ENCODE assay signal across 15 cellular contexts in the genomic region with DNA sequence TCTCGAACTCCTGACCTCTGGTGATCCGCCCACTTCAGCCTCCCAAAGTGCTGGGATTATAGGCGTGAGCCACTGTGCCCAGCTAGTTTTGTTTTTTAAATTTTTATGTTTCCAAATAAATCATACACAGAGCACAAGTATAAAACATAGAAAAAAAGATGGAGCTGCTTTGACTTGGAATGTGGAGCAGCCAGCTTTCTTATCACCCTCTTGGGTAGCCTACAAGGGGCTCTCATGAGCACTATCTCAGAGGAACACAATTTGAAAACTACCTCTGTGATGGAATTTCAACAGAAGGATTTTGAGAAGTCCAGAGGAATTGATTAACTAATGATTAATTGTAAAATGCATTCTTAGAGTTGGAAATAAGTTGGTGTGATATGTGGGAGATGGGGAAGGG. TPM values are rescaled to one million over a fixed set of nuclear protein-coding genes. Genes with fewer than 3 reads are reported as not detected.
DNase-seq lines count a peak whose midpoint lies in the region; ATAC-seq and TF ChIP-seq lines count a peak whose summit lies in the region.
"Had no signal": no experiment of that assay in that cellular context is flagged by ENCODE, and none has a peak within 500 bp of the region (broad histone marks: within the 10 kb centered on the region; RNA-seq: fewer than 3 reads in every experiment).

No MANE protein-coding gene starts in this region.

- POLR2A ChIA-PET in RWPE1 (lab: Yijun Ruan, JAX; ENCODE audit: low non-redundant PET), result no interaction called here

- H3K4me3 Mint-ChIP-seq in CD4-positive, CD25-positive, alpha-beta regulatory T cell, result peak overlapping the region in 1 of 4 donors; percentile 27
- H3K4me3 Mint-ChIP-seq in memory B cell (no peak overlapping the region), progenitor cell of endocrine pancreas (ENCODE audit: low read depth) (no peak overlapping the region)
- H3K4me3 Mint-ChIP-seq: CD8-positive, alpha-beta T cell; H9 had no signal

- ATAC-seq in CD4-positive, CD25-positive, alpha-beta regulatory T cell (ENCODE audit: low read depth in 2 of 2), result no peak
- no peak for ATAC-seq in memory B cell (ENCODE audit: low read depth)
- ATAC-seq: CD8-positive, alpha-beta T cell had no signal

- H3K27ac Mint-ChIP-seq in CD4-positive, CD25-positive, alpha-beta regulatory T cell, result peak overlapping the region; percentile 9 to 55 (median 12)
- H3K27ac Mint-ChIP-seq in memory B cell (peak overlapping the region; percentile 13), progenitor cell of endocrine pancreas (peak overlapping the region; percentile 71)

- H4K20me1 ChIP-seq in SU-DHL-6 (ENCODE audit: low read depth, low read length), result no peaks in the 10 kb centered on the region

- peaks cover 4% of the 10 kb centered on the region for H3K36me3 ChIP-seq in CD4-positive, CD25-positive, alpha-beta regulatory T cell (ENCODE audit: control insufficient read depth, insufficient read depth, low read length)
- H3K36me3 ChIP-seq in SU-DHL-6 (ENCODE audit: low read length), result peaks cover 4% of the 10 kb centered on the region; the same call in 1 of the 2 replicates
- H3K36me3 ChIP-seq: BE2C had no signal

- CTCF ChIA-PET in RWPE1 (lab: Yijun Ruan, JAX), result interaction anchor here (0.6 to 0.9 kb wide), 3 partner anchors 7 to 272 kb away, joined by 3 to 5 read pairs (median 3); no protein-coding TSS in a partner anchor

- no peaks in the 10 kb centered on the region for H3K27me3 ChIP-seq in CD4-positive, CD25-positive, alpha-beta regulatory T cell (ENCODE audit: control insufficient read depth, insufficient read depth, low read length)
- no peaks in the 10 kb centered on the region for H3K27me3 ChIP-seq in SU-DHL-6 (ENCODE audit: low read length)
- H3K27me3 ChIP-seq: BE2C had no signal

- H3K9me2 ChIP-seq in SU-DHL-6 (replicated peaks; ENCODE audit: insufficient read depth, low read length), result no peaks in the 10 kb centered on the region

- no peak overlapping the region for H3K9ac ChIP-seq in SU-DHL-6 (ENCODE audit: low read length)

- no peaks in the 10 kb centered on the region for H3K9me3 Mint-ChIP-seq in CD4-positive, CD25-positive, alpha-beta regulatory T cell
- H3K9me3 Mint-ChIP-seq in memory B cell, result no peaks in the 10 kb centered on the region
- no peaks in the 10 kb centered on the region for H3K9me3 Mint-ChIP-seq in progenitor cell of endocrine pancreas (ENCODE audit: low read depth)
- H3K9me3 Mint-ChIP-seq: CD8-positive, alpha-beta T cell; H9 had no signal

- no peak overlapping the region for H3K4me2 ChIP-seq in SU-DHL-6 (ENCODE audit: low read depth, low read length, poor library complexity, severe bottlenecking)

- peaks cover 46% of the 10 kb centered on the region for H3F3A ChIP-seq in SU-DHL-6 (ENCODE audit: insufficient read depth)

- no peaks in the 10 kb centered on the region for H3K27me3 Mint-ChIP-seq in CD4-positive, CD25-positive, alpha-beta regulatory T cell
- H3K27me3 Mint-ChIP-seq in memory B cell (no peaks in the 10 kb centered on the region), progenitor cell of endocrine pancreas (no peaks in the 10 kb centered on the region)

- DNase-seq in CD4-positive, CD25-positive, alpha-beta regulatory T cell, result no peak
- no peak for DNase-seq in memory B cell (ENCODE audit: low spot score in 2 of 2)
- no peak for DNase-seq in progenitor cell of endocrine pancreas (ENCODE audit: low spot score, unreplicated experiment)
- no peak for DNase-seq in cerebellum (ENCODE audit: low spot score)
- no peak for DNase-seq in RWPE1 (ENCODE audit: low spot score)
- no peak for DNase-seq in hypothalamus (lab: John Stamatoyannopoulos, UW)
- DNase-seq: BE2C; CD8-positive, alpha-beta T cell; COR-L47; DMS153; EL; GOT3; H9 had no signal

- peaks cover 3% of the 10 kb centered on the region for H3K36me3 Mint-ChIP-seq in CD4-positive, CD25-positive, alpha-beta regulatory T cell
- H3K36me3 Mint-ChIP-seq in memory B cell (peaks cover 9% of the 10 kb centered on the region), progenitor cell of endocrine pancreas (ENCODE audit: insufficient read depth) (peaks cover 6% of the 10 kb centered on the region)

- peaks cover 21 to 52% (median 32%) of the 10 kb centered on the region in 4 donors for H3K4me1 Mint-ChIP-seq in CD4-positive, CD25-positive, alpha-beta regulatory T cell
- H3K4me1 Mint-ChIP-seq in memory B cell (peaks cover 26% of the 10 kb centered on the region), progenitor cell of endocrine pancreas (ENCODE audit: low read depth) (peaks cover 13% of the 10 kb centered on the region)

- no peak overlapping the region for H2AFZ ChIP-seq in SU-DHL-6 (ENCODE audit: low read depth, low read length, severe bottlenecking)

- H3K79me2 ChIP-seq in SU-DHL-6 (ENCODE audit: insufficient read depth, low read length), result peaks cover 93% of the 10 kb centered on the region

- H3K9me3 ChIP-seq in CD4-positive, CD25-positive, alpha-beta regulatory T cell (ENCODE audit: control insufficient read depth in 2 of 2, low read length in 2 of 2), result no peaks in the 10 kb centered on the region
- H3K9me3 ChIP-seq in SU-DHL-6 (ENCODE audit: insufficient read depth, low read length), result no peaks in the 10 kb centered on the region
- H3K9me3 ChIP-seq: BE2C had no signal

- no peak overlapping the region for H3K4me3 ChIP-seq in CD4-positive, CD25-positive, alpha-beta regulatory T cell (ENCODE audit: low read depth, low read length)
- no peak overlapping the region for H3K4me3 ChIP-seq in SU-DHL-6 (ENCODE audit: insufficient read depth, low read length, poor library complexity, severe bottlenecking)

- no peak overlapping the region for H3K27ac ChIP-seq in CD4-positive, CD25-positive, alpha-beta regulatory T cell (ENCODE audit: insufficient read depth, low read length, poor library complexity, severe bottlenecking)
- H3K27ac ChIP-seq in SU-DHL-6 (ENCODE audit: low read depth, low read length), result peak overlapping the region; percentile 91; the same call in 1 of the 2 replicates
- H3K27ac ChIP-seq in RWPE1, result no peak overlapping the region
- H3K27ac ChIP-seq: C4-2B had no signal

- TF ChIP-seq CTCF in SU-DHL-6 (IDR thresholded peaks at IDR 0.05; ENCODE audit: insufficient read depth, low read length, poor library complexity, severe bottlenecking) (no peak), progenitor cell of endocrine pancreas (IDR thresholded peaks at IDR 0.05; ENCODE audit: unreplicated experiment) (no peak), RWPE1 (conservative IDR thresholded peaks at IDR 0.05; ENCODE audit: low read depth) (no peak)

- H3K4me1 ChIP-seq in CD4-positive, CD25-positive, alpha-beta regulatory T cell (ENCODE audit: control insufficient read depth, insufficient read depth, low read length, poor library complexity, severe bottlenecking), result peaks cover 3% of the 10 kb centered on the region
- H3K4me1 ChIP-seq: BE2C had no signal

RNA-seq across cellular contexts. Expression of a gene that starts 45.9 kb away (rescaled TPM):
- 125 TPM for total RNA-seq in CD4-positive, CD25-positive, alpha-beta regulatory T cell
- 10 to 100 TPM; 25.9 to 48.6 (median 37.3) TPM for polyA plus RNA-seq in CD4-positive, CD25-positive, alpha-beta regulatory T cell
- 168 and 178 TPM in 2 replicates for total RNA-seq in progenitor cell of endocrine pancreas
- 102 TPM for total RNA-seq in cerebellum

Comparison
In these comparisons a context has a peak if more than half of its experiments do, and no peak if none do; other contexts are left out.
1. H3K27ac Mint-ChIP-seq: peak in every context shown above with its lines; median percentile 71 in progenitor cell of endocrine pancreas; 13 in memory B cell; 12 in CD4-positive, CD25-positive, alpha-beta regulatory T cell.